8 cellular contexts compared by ENCODE assay signal in genomic region chr19:12669272-12670158, GRCh38. TPM values are rescaled to one million over a fixed set of nuclear protein-coding genes. Genes with fewer than 3 reads are reported as not detected.
DNase-seq lines count a peak whose midpoint lies in the region; ATAC-seq and TF ChIP-seq lines count a peak whose summit lies in the region.

No MANE protein-coding gene starts in this region.

- peaks cover 46% of the 10 kb centered on the region for H3K4me1 Mint-ChIP-seq in activated CD8-positive, alpha-beta T cell treated with anti-CD3 and anti-CD28 coated beads, Interleukin-2, amount 10 ng/mL, durations not matched to agents 7 days and 5 days (ENCODE audit: low read depth)

- DNase-seq in DMS 273 (lab: John Stamatoyannopoulos, UW; ENCODE audit: unreplicated experiment) (peak; percentile 91), NCI-H82 treated with DMSO at 0.1 percent for 48 hours (lab: John Stamatoyannopoulos, UW; ENCODE audit: unreplicated experiment) (peak; percentile 91), lung (ENCODE audit: low spot score) (peak; percentile 79)
- peak; percentile 82 for DNase-seq in activated CD8-positive, alpha-beta T cell treated with anti-CD3 and anti-CD28 coated beads, Interleukin-2, amount 10 ng/mL, durations not matched to agents 7 days and 5 days
- DNase-seq in effector CD8-positive, alpha-beta T cell (lab: John Stamatoyannopoulos, UW) = peak; percentile 54
- DNase-seq in stimulated activated CD4-positive, alpha-beta T cell treated with anti-CD3 and anti-CD28 coated beads, TNF-alpha, amount 100 ng/mL, for 24 hours (ENCODE audit: low read depth in 3 of 3) = peak; percentile 52 to 69 (median 63)

- peak overlapping the region; percentile 100 for H3K27ac Mint-ChIP-seq in activated CD8-positive, alpha-beta T cell treated with anti-CD3 and anti-CD28 coated beads, Interleukin-2, amount 10 ng/mL, durations not matched to agents 7 days and 5 days

- H3K4me3 Mint-ChIP-seq in activated CD8-positive, alpha-beta T cell treated with anti-CD3 and anti-CD28 coated beads, Interleukin-2, amount 10 ng/mL, durations not matched to agents 7 days and 5 days = peak overlapping the region; percentile 86

- peaks cover 0 to 22% of the 10 kb centered on the region in 2 donors for H3K4me1 ChIP-seq in lung (ENCODE audit: control insufficient read depth in 2 of 2, insufficient read depth in 2 of 2, low read length in 2 of 2)

- H3K27me3 ChIP-seq in lung (ENCODE audit: control insufficient read depth, insufficient read depth) = no peaks in the 10 kb centered on the region

- ATAC-seq in HG03378 (IDR thresholded peaks at IDR 0.05; ENCODE audit: unreplicated experiment) (peak; percentile 30), lung (ENCODE audit: insufficient read depth, low FRiP score) (peak; percentile 66), HG02642 (IDR thresholded peaks at IDR 0.05; ENCODE audit: poor library complexity, unreplicated experiment) (no peak)
- peak; percentile 36 for ATAC-seq in activated CD8-positive, alpha-beta T cell treated with anti-CD3 and anti-CD28 coated beads, Interleukin-2, amount 10 ng/mL, durations not matched to agents 7 days and 5 days

- H3K27me3 Mint-ChIP-seq in activated CD8-positive, alpha-beta T cell treated with anti-CD3 and anti-CD28 coated beads, Interleukin-2, amount 10 ng/mL, durations not matched to agents 7 days and 5 days (ENCODE audit: low read depth) = no peaks in the 10 kb centered on the region

- H3K9me3 ChIP-seq in lung (ENCODE audit: control insufficient read depth in 2 of 2, insufficient read depth in 1 of 2, low read length in 1 of 2) = no peaks in the 10 kb centered on the region

- H3K36me3 Mint-ChIP-seq in activated CD8-positive, alpha-beta T cell treated with anti-CD3 and anti-CD28 coated beads, Interleukin-2, amount 10 ng/mL, durations not matched to agents 7 days and 5 days (ENCODE audit: low read depth) = peaks cover 36% of the 10 kb centered on the region

- peaks cover 0 to 21% of the 10 kb centered on the region in 2 donors for H3K36me3 ChIP-seq in lung (ENCODE audit: control insufficient read depth in 2 of 2, insufficient read depth in 2 of 2, low read length in 2 of 2)

- POLR2A ChIA-PET in activated CD8-positive, alpha-beta T cell treated with anti-CD3 and anti-CD28 coated beads, Interleukin-2, amount 10 ng/mL, durations not matched to agents 7 days and 5 days (lab: Charles Lee) = interaction anchor here (0.6 to 1.9 kb wide), 7 partner anchors 9 to 204 kb away, joined by 3 to 14 read pairs (median 4); partner anchors contain the start of genes DHPS and GET3

- no peak for TF ChIP-seq CTCF in lung (IDR thresholded peaks at IDR 0.05; ENCODE audit: control extremely low read depth, extremely low read depth)

- no peaks in the 10 kb centered on the region for H3K9me3 Mint-ChIP-seq in activated CD8-positive, alpha-beta T cell treated with anti-CD3 and anti-CD28 coated beads, Interleukin-2, amount 10 ng/mL, durations not matched to agents 7 days and 5 days (ENCODE audit: insufficient read depth)

- 0 to 1% methylated on average over 64 of the region's 64 CpGs for WGBS in lung, 2 donors

- peak overlapping the region; percentile 92 to 98 for H3K27ac ChIP-seq in lung (ENCODE audit: low read depth in 1 of 2, low read length in 1 of 2)

- CTCF ChIA-PET in activated CD8-positive, alpha-beta T cell treated with anti-CD3 and anti-CD28 coated beads, Interleukin-2, amount 10 ng/mL, durations not matched to agents 7 days and 5 days (lab: Charles Lee) = interaction anchor here (0.7 to 1.8 kb wide), 7 partner anchors 9 to 578 kb away, joined by 3 to 6 read pairs (median 4); no protein-coding TSS in a partner anchor

- H3K4me3 ChIP-seq in lung = peak overlapping the region; percentile 96

RNA-seq across cellular contexts. Expression of gene WDR83, which starts 2.9 kb away (rescaled TPM):
- 10 to 100 TPM; 16.4 to 19.4 TPM for total RNA-seq in activated CD8-positive, alpha-beta T cell treated with anti-CD3 and anti-CD28 coated beads, Interleukin-2, amount 10 ng/mL, durations not matched to agents 7 days and 5 days
- total RNA-seq in lung = 10 to 100 TPM in 1 of 2 donors, 1 to 10 TPM in 1; 7.9 to 11.9 TPM
- polyA plus RNA-seq in lung = 10 to 100 TPM; 11.8 to 15.8 TPM

RNA-seq across cellular contexts. Expression of gene MAN2B1, which starts 3.0 kb away (rescaled TPM):
- total RNA-seq in activated CD8-positive, alpha-beta T cell treated with anti-CD3 and anti-CD28 coated beads, Interleukin-2, amount 10 ng/mL, durations not matched to agents 7 days and 5 days = 100 to 1,000 TPM in 1 of 2 experiments, 10 to 100 TPM in 1; 95.5 to 102 TPM
- 100 to 1,000 TPM in 1 of 2 donors, 10 to 100 TPM in 1; 38.7 to 160 TPM for total RNA-seq in lung
- polyA plus RNA-seq in lung = 100 to 1,000 TPM in 1 of 2 donors, 10 to 100 TPM in 1; 93.2 to 118 TPM

RNA-seq across cellular contexts. Expression of gene DHPS, which starts 12.2 kb away (rescaled TPM):
- 100 to 1,000 TPM; 109 to 121 TPM for total RNA-seq in activated CD8-positive, alpha-beta T cell treated with anti-CD3 and anti-CD28 coated beads, Interleukin-2, amount 10 ng/mL, durations not matched to agents 7 days and 5 days
- 10 to 100 TPM; 65.0 to 78.8 TPM for total RNA-seq in lung
- 10 to 100 TPM; 70.7 to 80.8 TPM for polyA plus RNA-seq in lung

RNA-seq across cellular contexts. Expression of gene GNG14, which starts 18.3 kb away (rescaled TPM):
- total RNA-seq in activated CD8-positive, alpha-beta T cell treated with anti-CD3 and anti-CD28 coated beads, Interleukin-2, amount 10 ng/mL, durations not matched to agents 7 days and 5 days = not detected
- total RNA-seq in lung = not detected
- not detected for polyA plus RNA-seq in lung

RNA-seq across cellular contexts. Expression of gene FBXW9, which starts 26.9 kb away (rescaled TPM):
- total RNA-seq in activated CD8-positive, alpha-beta T cell treated with anti-CD3 and anti-CD28 coated beads, Interleukin-2, amount 10 ng/mL, durations not matched to agents 7 days and 5 days = 1 to 10 TPM; 6.0 to 6.1 TPM
- total RNA-seq in lung = 10 to 100 TPM; 10.7 to 17.1 TPM
- 10 to 100 TPM in 1 of 2 donors, 1 to 10 TPM in 1; 6.8 to 13.0 TPM for polyA plus RNA-seq in lung
